Comparison of ENCODE assay signal across 1 cellular context in the genomic region with DNA sequence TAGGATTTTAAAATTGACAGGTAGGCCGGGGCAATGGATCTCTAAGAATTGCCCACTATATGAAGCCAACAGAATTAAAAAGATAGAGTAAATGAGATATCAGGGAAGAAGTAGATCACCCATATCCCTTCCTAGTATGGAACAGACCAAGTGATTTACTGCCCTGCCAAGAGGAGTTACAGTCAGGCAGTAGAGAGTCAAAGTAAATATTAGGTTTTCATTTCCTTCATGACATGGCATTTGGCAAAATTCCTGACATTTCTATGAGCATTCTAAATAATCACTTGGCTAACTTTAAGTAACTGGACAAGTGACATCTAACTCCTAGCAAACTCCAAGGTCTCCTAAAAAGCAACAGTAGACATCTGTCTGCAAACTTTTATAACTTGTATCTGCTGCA.
TF ChIP-seq lines count a peak whose summit lies in the region.

No MANE protein-coding gene starts in this region.

TF ChIP-seq in IMR-90, 13 proteins besides CTCF, POLR2A, EP300 and RAD21 (continued from another document):
- no peak for TF ChIP-seq ELK1 (IDR thresholded peaks at IDR 0.05; ENCODE audit: borderline replicate concordance, low read depth, low read length)
- no peak for TF ChIP-seq CEBPB (IDR thresholded peaks at IDR 0.05; ENCODE audit: low read depth, low read length)
- no peak for TF ChIP-seq MAZ (IDR thresholded peaks at IDR 0.05; ENCODE audit: borderline replicate concordance, low read depth, low read length)
- TF ChIP-seq NFE2L2 (IDR thresholded peaks at IDR 0.05; ENCODE audit: low read depth, low read length) = no peak
- no peak for TF ChIP-seq SMC3 (IDR thresholded peaks at IDR 0.05; ENCODE audit: low read depth, low read length)
- no peak for TF ChIP-seq RFX5 (IDR thresholded peaks at IDR 0.05; ENCODE audit: low read depth, low read length)
